In genomic region chr1:46036894-46037596, GRCh38 we compare ENCODE assay signal across 8 cellular contexts.
DNase-seq lines count a peak whose midpoint lies in the region; ATAC-seq, FAIRE-seq and TF ChIP-seq lines count a peak whose summit lies in the region.

No MANE protein-coding gene starts in this region.

- no peaks in the 10 kb centered on the region for H3K79me1 ChIP-seq in H1 (ENCODE audit: low read depth, low read length)

- no peak overlapping the region for H2BK15ac ChIP-seq in H1 (ENCODE audit: low read length)

- no peak overlapping the region for H3K23ac ChIP-seq in H1 (ENCODE audit: insufficient read length)

- H3K56ac ChIP-seq in H1 (replicated peaks; ENCODE audit: insufficient read length, low read depth, low read length), result no peak overlapping the region

- POLR2A ChIA-PET in H1 (lab: Charles Lee; ENCODE audit: partially characterized antibody), result interaction anchor here (1.2 to 2.5 kb wide), 3 partner anchors 95 to 144 kb away, joined by 3 to 9 read pairs (median 6); partner anchors contain the start of genes PIK3R3 and TSPAN1

- H4K5ac ChIP-seq in H1 (ENCODE audit: insufficient read length, low read depth, low read length), result no peak overlapping the region

- CTCF ChIA-PET in H1 (lab: Charles Lee; ENCODE audit: partially characterized antibody), result interaction anchor here (0.6 to 8.1 kb wide), 31 partner anchors 9 to 402 kb away, joined by 3 to 128 read pairs (median 4); partner anchors contain the start of genes P3R3URF and POMGNT1

- H3K9ac ChIP-seq in H1 (replicated peaks in 1 of 4; ENCODE audit: extremely low read depth in 1 of 4, low read depth in 3 of 4, low read length in 3 of 4), result no peak overlapping the region

- 48% methylated on average over 9 of the region's 9 CpGs; no CpG with 5 or more reads in 1 of the 2 experiments for WGBS in H1 (ENCODE audit: extremely low coverage in 1 of 2, insufficient coverage in 1 of 2, insufficient read length in 1 of 2, insufficient replicate concordance in 2 of 2, low coverage in 1 of 2, low lambda C conversion rate in 2 of 2, missing lambda C conversion rate in 1 of 2), 2 experiments
- 42 to 56% methylated on average over 6 to 7 of the region's 9 CpGs for WGBS in mesodermal cell (ENCODE audit: insufficient coverage in 2 of 2), 2 experiments

- H3K18ac ChIP-seq in H1 (ENCODE audit: extremely low read depth, low read length), result no peak overlapping the region

- no peak overlapping the region for H2AFZ ChIP-seq in H1 (ENCODE audit: low read length)

- no peak for TF ChIP-seq EP300 in H1 (IDR thresholded peaks at IDR 0.05; ENCODE audit: borderline replicate concordance in 1 of 2, low read depth in 2 of 2, low read length in 2 of 2)

- peaks cover 0 to 11% (median 5%) of the 10 kb centered on the region in 4 experiments; a peak in 7 of 8 replicates for H3K36me3 ChIP-seq in H1 (ENCODE audit: control insufficient read depth in 2 of 4, insufficient read depth in 4 of 4, low read length in 3 of 4)
- peaks cover 36% of the 10 kb centered on the region for H3K36me3 ChIP-seq in mesodermal cell (ENCODE audit: control insufficient read depth, insufficient read depth, low read length)

- no peaks in the 10 kb centered on the region for H3K23me2 ChIP-seq in H1 (ENCODE audit: low read depth, low read length)

- no peak overlapping the region for H2BK5ac ChIP-seq in H1 (ENCODE audit: low read depth, low read length)

- H2AK5ac ChIP-seq in H1 (ENCODE audit: low read depth, low read length), result no peak overlapping the region

- peak in 1 of 2 experiments; percentile 72 for TF ChIP-seq POLR2A in H1 (IDR thresholded peaks at IDR 0.05; ENCODE audit: control extremely low read depth in 1 of 2, low read depth in 2 of 2, low read length in 2 of 2)

- no peak overlapping the region for H2BK120ac ChIP-seq in H1 (replicated peaks; ENCODE audit: low read depth, low read length)

- no peak overlapping the region; a peak in 1 of 4 replicates for H3K4me2 ChIP-seq in H1 (ENCODE audit: insufficient read depth in 1 of 2, low read depth in 2 of 2, low read length in 2 of 2)

- peaks cover 0 to 4% of the 10 kb centered on the region in 2 experiments for H4K20me1 ChIP-seq in H1 (replicated peaks in 1 of 2; ENCODE audit: control insufficient read depth in 1 of 2, insufficient read depth in 2 of 2, low read length in 2 of 2)

- H3K9me3 ChIP-seq in H1 (ENCODE audit: insufficient read depth in 2 of 2, low read depth in 1 of 2, low read length in 1 of 2) (no peaks in the 10 kb centered on the region), mesodermal cell (ENCODE audit: control insufficient read depth, low read length) (no peaks in the 10 kb centered on the region)

- H3K4me1 ChIP-seq in H1 (replicated peaks in 1 of 4; ENCODE audit: control insufficient read depth in 3 of 4, insufficient read depth in 4 of 4, low read length in 3 of 4), result no peaks in the 10 kb centered on the region
- no peaks in the 10 kb centered on the region for H3K4me1 ChIP-seq in mesodermal cell (ENCODE audit: control insufficient read depth, insufficient read depth, low read length, poor library complexity, severe bottlenecking)

- H3K79me2 ChIP-seq in H1 (ENCODE audit: control insufficient read depth in 1 of 2, insufficient read depth in 2 of 2, low read length in 2 of 2), result no peaks in the 10 kb centered on the region

- H4K8ac ChIP-seq in H1 (ENCODE audit: extremely low read depth, insufficient read depth, low read length), result peak overlapping the region; percentile 64; the same call in 1 of the 2 replicates

- TF ChIP-seq RAD21 in H1 (IDR thresholded peaks at IDR 0.05 in 1 of 2, conservative IDR thresholded peaks at IDR 0.05 in 1 of 2; ENCODE audit: low read depth in 2 of 2, low read length in 2 of 2), result peak; percentile 99

- no peak overlapping the region for H3K4ac ChIP-seq in H1 (replicated peaks; ENCODE audit: insufficient read length, low read depth, low read length)

- peak; percentile 80 for DNase-seq in DMS79 treated with DMSO at 0.1 percent for 48 hours (lab: John Stamatoyannopoulos, UW)
- DNase-seq in HPDE6-E6E7 (ENCODE audit: extremely low spot score), result peak; percentile 60
- DNase-seq in NOMO-1 (lab: John Stamatoyannopoulos, UW; ENCODE audit: unreplicated experiment in 2 of 2), result peak; percentile 75 to 79
- DNase-seq in activated CD8-positive, alpha-beta memory T cell treated with anti-CD3 and anti-CD28 coated beads for 4 hours (ENCODE audit: low read depth in 2 of 2), result peak; percentile 67 to 71
- DNase-seq in H1 (ENCODE audit: low read depth in 1 of 2, low spot score in 2 of 2), result peak; percentile 76 to 97
- DNase-seq in stimulated activated CD8-positive, alpha-beta memory T cell treated with anti-CD3 and anti-CD28 coated beads, Interleukin-2, amount 100 ng/mL, for 1 hour (ENCODE audit: low read depth in 2 of 2), result peak; percentile 73 to 76

- H4K91ac ChIP-seq in H1 (replicated peaks; ENCODE audit: insufficient read length, low read length), result no peak overlapping the region

- H3K14ac ChIP-seq in H1 (ENCODE audit: insufficient read length), result no peak overlapping the region

- TF ChIP-seq CTCF in H1 (IDR thresholded peaks at IDR 0.05; ENCODE audit: control extremely low read depth in 1 of 3, insufficient read depth in 1 of 3, low read depth in 1 of 3, low read length in 3 of 3), result peak; percentile 95 to 99 (median 98)

- H2BK20ac ChIP-seq in H1 (ENCODE audit: low read length), result no peak overlapping the region

- no peak overlapping the region for H3K27ac ChIP-seq in H1 (ENCODE audit: low read depth, low read length)
- peak overlapping the region; percentile 29 for H3K27ac ChIP-seq in mesodermal cell (ENCODE audit: low read depth, low read length, severe bottlenecking)

- no peaks in the 10 kb centered on the region for H3K27me3 ChIP-seq in H1 (replicated peaks in 1 of 4; ENCODE audit: control insufficient read depth in 3 of 4, extremely low read depth in 1 of 4, insufficient read depth in 3 of 4, low read length in 3 of 4)

- peak overlapping the region; percentile 72; the same call in 1 of the 2 replicates for H2BK12ac ChIP-seq in H1 (ENCODE audit: low read depth, low read length)

- ATAC-seq in GM19023 (IDR thresholded peaks at IDR 0.05; ENCODE audit: unreplicated experiment), result no peak

- peak; percentile 57 for FAIRE-seq in H1 (lab: Jason Lieb, UNC)

- H3K4me3 ChIP-seq in H1 (ENCODE audit: extremely low read depth in 1 of 4, insufficient read depth in 2 of 4, low read depth in 3 of 4, low read length in 4 of 4) (no peak overlapping the region), mesodermal cell (ENCODE audit: extremely low read depth, insufficient read depth, low read length, poor library complexity, severe bottlenecking) (no peak overlapping the region)

TF ChIP-seq in H1, 55 proteins besides CTCF, POLR2A, EP300 and RAD21:
- TF ChIP-seq CBX5 (IDR thresholded peaks at IDR 0.05; ENCODE audit: low read depth, low read length) (no peak), CBX8 (IDR thresholded peaks at IDR 0.05; ENCODE audit: borderline replicate concordance, low read depth, low read length) (no peak), SRF (IDR thresholded peaks at IDR 0.05; ENCODE audit: low read depth, low read length) (no peak), TBP (IDR thresholded peaks at IDR 0.05; ENCODE audit: low read depth, low read length) (peak; percentile 46; the same call in 1 of the 2 replicates), YY1 (IDR thresholded peaks at IDR 0.05; ENCODE audit: low read depth, low read length) (peak; percentile 53; the same call in 1 of the 2 replicates), KDM5A (IDR thresholded peaks at IDR 0.05; ENCODE audit: low read length) (no peak), CHD2 (IDR thresholded peaks at IDR 0.05; ENCODE audit: low read length) (no peak), EZH2 (IDR thresholded peaks at IDR 0.05; ENCODE audit: low read depth, low read length, severe bottlenecking) (no peak), BRCA1 (IDR thresholded peaks at IDR 0.05; ENCODE audit: low read depth, low read length) (no peak), CTBP2 (IDR thresholded peaks at IDR 0.05; ENCODE audit: borderline replicate concordance, insufficient read depth, insufficient read length, low read length) (no peak), TAF7 (optimal IDR thresholded peaks at IDR 0.05; ENCODE audit: borderline replicate concordance, low read depth, low read length) (peak; percentile 86), TEAD4 (IDR thresholded peaks at IDR 0.05; ENCODE audit: low read depth, low read length) (peak; percentile 71), ZNF274 (IDR thresholded peaks at IDR 0.05; ENCODE audit: borderline replicate concordance, extremely low read depth, low read length) (no peak), SAP30 (IDR thresholded peaks at IDR 0.05; ENCODE audit: insufficient read depth, insufficient replicate concordance, low read length) (no peak), POLR2AphosphoS5 (IDR thresholded peaks at IDR 0.05; ENCODE audit: low read depth, low read length) (peak; percentile 42), JUN (IDR thresholded peaks at IDR 0.05; ENCODE audit: low read depth, low read length) (no peak), PHF8 (conservative IDR thresholded peaks at IDR 0.05; ENCODE audit: low read depth, low read length) (no peak)
TF ChIP-seq in H1: peak in this region for 5.
